Comparison of ENCODE assay signal across 8 cellular contexts in the genomic region with DNA sequence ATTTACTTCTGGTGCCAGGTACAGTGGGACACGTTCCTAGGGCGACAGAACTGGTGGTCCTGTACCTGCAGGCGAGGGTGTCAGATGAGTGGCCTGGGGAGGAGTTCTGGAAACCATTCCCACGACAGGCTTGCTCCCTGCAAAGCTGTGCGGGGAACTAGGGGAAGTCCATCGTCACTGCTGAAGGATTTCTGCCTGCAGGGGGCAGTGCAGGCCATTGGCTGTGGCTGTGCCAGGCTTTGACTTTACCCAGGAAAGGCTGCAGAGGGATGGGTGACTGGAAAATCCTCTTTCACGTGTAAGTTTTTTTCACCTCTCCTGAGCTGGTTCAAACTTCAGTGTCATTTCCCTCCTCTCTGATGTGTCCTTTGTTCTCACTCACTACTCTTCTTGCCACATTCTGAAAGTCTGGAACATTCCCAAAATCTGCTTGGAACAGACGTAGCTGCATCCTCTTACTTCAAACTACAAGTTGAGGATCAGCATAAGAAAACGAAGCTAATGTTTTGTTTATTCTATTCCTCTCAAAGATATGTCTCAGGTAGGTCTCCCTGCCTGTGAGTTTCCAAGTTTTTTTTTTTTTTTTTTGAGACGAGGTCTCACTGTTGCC.
A peak's percentile ranks its signal among the peaks of the same experiment; 100 is the strongest.
DNase-seq lines count a peak whose midpoint lies in the region; ATAC-seq and TF ChIP-seq lines count a peak whose summit lies in the region.

No MANE protein-coding gene starts in this region.

- ATAC-seq in GM18909 (IDR thresholded peaks at IDR 0.05; ENCODE audit: poor library complexity, unreplicated experiment), result peak; percentile 72
- peak; percentile 67 for ATAC-seq in HG03432 (IDR thresholded peaks at IDR 0.05; ENCODE audit: unreplicated experiment)
- no peak for ATAC-seq in omental fat pad (ENCODE audit: low FRiP score)

- H3K27ac ChIP-seq in C4-2B, result no peak overlapping the region

- H3K4me3 ChIP-seq in fibroblast of villous mesenchyme (ENCODE audit: low read depth, low read length), result no peak overlapping the region

- TF ChIP-seq CTCF in C4-2B (conservative IDR thresholded peaks at IDR 0.05), result peak; percentile 94
- TF ChIP-seq CTCF in fibroblast of villous mesenchyme (IDR thresholded peaks at IDR 0.05; ENCODE audit: insufficient read depth, low read depth, low read length), result peak; percentile 92
- TF ChIP-seq CTCF in omental fat pad (IDR thresholded peaks at IDR 0.05), result no peak

- DNase-seq in NOMO-1 (lab: John Stamatoyannopoulos, UW; ENCODE audit: unreplicated experiment in 2 of 2), result peak; percentile 28 to 37
- peak; percentile 44 for DNase-seq in activated T-cell treated with anti-CD3 and anti-CD28 coated beads, Interleukin-2, amount 50 U/mL, for 1 hour
- DNase-seq in fibroblast of villous mesenchyme (ENCODE audit: low read depth), result peak; percentile 51
- peak; percentile 80 for DNase-seq in omental fat pad (ENCODE audit: low spot score)
- DNase-seq in ureter (ENCODE audit: low spot score), result peak; percentile 81

Comparison
In these comparisons a context has a peak if more than half of its experiments do, and no peak if none do; other contexts are left out.
1. CTCF ChIP-seq: peak in C4-2B (single experiment) and fibroblast of villous mesenchyme (single experiment); none in omental fat pad (0 of 3).
2. Peak in every context shown above with its lines, with median percentiles within 50 percentile points of each other: DNase-seq.